26 cellular contexts compared by ENCODE assay signal in genomic region chr1:214372092-214372491, GRCh38.
A peak's percentile ranks its signal among the peaks of the same experiment; 100 is the strongest.
DNase-seq lines count a peak whose midpoint lies in the region; FAIRE-seq and TF ChIP-seq lines count a peak whose summit lies in the region.
"Had no signal": no experiment of that assay in that cellular context is flagged by ENCODE, and none has a peak within 500 bp of the region (broad histone marks: within the 10 kb centered on the region; RNA-seq: fewer than 3 reads in every experiment).

No MANE protein-coding gene starts in this region.

- peak overlapping the region; percentile 11 for H3K27ac Mint-ChIP-seq in MCF 10A (ENCODE audit: low read depth, unreplicated experiment)
- H3K27ac Mint-ChIP-seq in endodermal cell = no peak overlapping the region
- no peak overlapping the region for H3K27ac Mint-ChIP-seq in neural progenitor cell
- H3K27ac Mint-ChIP-seq: natural killer cell; stimulated activated memory B cell treated with anti-CD40 and anti-IgM and Interleukin-4, amounts not matched to agents 10 μg/mL and 1 μg/mL and 100 μg/mL, for 72 hours; T-cell had no signal

- H3K9me3 Mint-ChIP-seq in MCF 10A (ENCODE audit: unreplicated experiment) (no peaks in the 10 kb centered on the region), endodermal cell (no peaks in the 10 kb centered on the region), neural progenitor cell (peaks cover 2% of the 10 kb centered on the region)
- H3K9me3 Mint-ChIP-seq: natural killer cell, T-cell had no signal

- no peak for FAIRE-seq in H54 (lab: Jason Lieb, UNC)
- FAIRE-seq: D721Med, GM19239 had no signal

- H3K9me3 ChIP-seq in mammary epithelial cell (replicated peaks; ENCODE audit: insufficient read depth, low read length) (no peaks in the 10 kb centered on the region), endodermal cell (ENCODE audit: control insufficient read depth, low read length) (no peaks in the 10 kb centered on the region), mesodermal cell (ENCODE audit: control insufficient read depth, low read length) (no peaks in the 10 kb centered on the region), neural progenitor cell (ENCODE audit: low read depth) (no peaks in the 10 kb centered on the region)
- H3K9me3 ChIP-seq: thoracic aorta, vagina had no signal

- H4K20me1 ChIP-seq in mammary epithelial cell (ENCODE audit: insufficient read depth, low read length) (no peaks in the 10 kb centered on the region), neural progenitor cell (ENCODE audit: low read depth) (no peaks in the 10 kb centered on the region)

- H3K4me1 ChIP-seq in mammary epithelial cell (ENCODE audit: insufficient read depth, low read length) = peaks cover 10% of the 10 kb centered on the region
- H3K4me1 ChIP-seq in endodermal cell (ENCODE audit: control insufficient read depth, insufficient read depth, low read length) = peaks cover 8% of the 10 kb centered on the region
- H3K4me1 ChIP-seq in mesodermal cell (ENCODE audit: control insufficient read depth, insufficient read depth, low read length, poor library complexity, severe bottlenecking) = no peaks in the 10 kb centered on the region
- H3K4me1 ChIP-seq in neural progenitor cell = peaks cover 11% of the 10 kb centered on the region
- H3K4me1 ChIP-seq: vagina had no signal

- no peak for TF ChIP-seq POLR2A in H54 (IDR thresholded peaks at IDR 0.05; ENCODE audit: low read depth, low read length)

- no peaks in the 10 kb centered on the region for H3F3A ChIP-seq in neural progenitor cell (ENCODE audit: low read depth)

- H3K27ac ChIP-seq in mammary epithelial cell (ENCODE audit: insufficient read depth, low read depth, low read length) = no peak overlapping the region
- no peak overlapping the region for H3K27ac ChIP-seq in endodermal cell (ENCODE audit: low read depth, low read length)
- H3K27ac ChIP-seq in mesodermal cell (ENCODE audit: low read depth, low read length, severe bottlenecking) = peak overlapping the region; percentile 46
- no peak overlapping the region for H3K27ac ChIP-seq in neural progenitor cell
- H3K27ac ChIP-seq: 22Rv1, thoracic aorta, vagina had no signal

- no peak overlapping the region for H3K4me3 Mint-ChIP-seq in MCF 10A (ENCODE audit: unreplicated experiment)
- H3K4me3 Mint-ChIP-seq in endodermal cell = no peak overlapping the region
- H3K4me3 Mint-ChIP-seq in neural progenitor cell = no peak overlapping the region
- H3K4me3 Mint-ChIP-seq: CD4-positive, CD25-positive, alpha-beta regulatory T cell; natural killer cell; stimulated activated memory B cell treated with anti-CD40 and anti-IgM and Interleukin-4, amounts not matched to agents 10 μg/mL and 1 μg/mL and 100 μg/mL, for 72 hours; T-cell had no signal

- H3K4me2 ChIP-seq in mammary epithelial cell (ENCODE audit: insufficient read depth, low read depth, low read length) = no peak overlapping the region
- no peak overlapping the region for H3K4me2 ChIP-seq in neural progenitor cell

- H2AFZ ChIP-seq in mammary epithelial cell (ENCODE audit: low read depth, low read length) = no peak overlapping the region
- H2AFZ ChIP-seq in neural progenitor cell (replicated peaks) = no peak overlapping the region

- no peak for DNase-seq in MCF 10A (ENCODE audit: unreplicated experiment)
- DNase-seq in mammary epithelial cell = no peak
- no peak for DNase-seq in endodermal cell
- peak; percentile 47 for DNase-seq in superior temporal gyrus (ENCODE audit: extremely low spot score)
- no peak for DNase-seq in H54 (ENCODE audit: insufficient read length, low spot score)
- no peak for DNase-seq in foreskin fibroblast
- no peak for DNase-seq in neural progenitor cell (ENCODE audit: low spot score)
- DNase-seq: activated CD4-positive, alpha-beta T cell treated with anti-CD3 and anti-CD28 coated beads, Interleukin-2, amount 50 U/mL, for 4 hours; activated naive CD4-positive, alpha-beta T cell treated with anti-CD3 and anti-CD28 coated beads, Interleukin-2, amount 50 U/mL, for 16 hours; CD4-positive, CD25-positive, alpha-beta regulatory T cell; central memory CD4-positive, alpha-beta T cell; IMR-90; kidney glomerular epithelial cell; natural killer cell; NCI-H1092; NCI-H2081; NCI-H2227 treated with DMSO at 0.1 percent for 48 hours; stimulated activated CD4-positive, alpha-beta T cell treated with anti-CD3 and anti-CD28 coated beads, Interleukin-4, amount 100 ng/mL, for 4 hours; T-cell had no signal

- H3K36me3 ChIP-seq in mammary epithelial cell (ENCODE audit: insufficient read depth, low read length) (peaks cover 46% of the 10 kb centered on the region), endodermal cell (ENCODE audit: control insufficient read depth, insufficient read depth, low read length) (peaks cover 92% of the 10 kb centered on the region), mesodermal cell (ENCODE audit: control insufficient read depth, insufficient read depth, low read length) (peaks cover 92% of the 10 kb centered on the region), neural progenitor cell (no peaks in the 10 kb centered on the region)

- H3K4me1 Mint-ChIP-seq in MCF 10A (ENCODE audit: insufficient read depth, unreplicated experiment) (peaks cover 6% of the 10 kb centered on the region), endodermal cell (peaks cover 29% of the 10 kb centered on the region), neural progenitor cell (no peaks in the 10 kb centered on the region)
- H3K4me1 Mint-ChIP-seq: CD4-positive, CD25-positive, alpha-beta regulatory T cell; natural killer cell; stimulated activated memory B cell treated with anti-CD40 and anti-IgM and Interleukin-4, amounts not matched to agents 10 μg/mL and 1 μg/mL and 100 μg/mL, for 72 hours; T-cell had no signal

- peaks cover 100% of the 10 kb centered on the region for H3K36me3 Mint-ChIP-seq in MCF 10A (ENCODE audit: insufficient read depth, unreplicated experiment)
- peaks cover 65% of the 10 kb centered on the region for H3K36me3 Mint-ChIP-seq in endodermal cell (ENCODE audit: low read depth)
- H3K36me3 Mint-ChIP-seq in neural progenitor cell = peaks cover 24% of the 10 kb centered on the region
- H3K36me3 Mint-ChIP-seq: CD4-positive, CD25-positive, alpha-beta regulatory T cell; natural killer cell; stimulated activated memory B cell treated with anti-CD40 and anti-IgM and Interleukin-4, amounts not matched to agents 10 μg/mL and 1 μg/mL and 100 μg/mL, for 72 hours; T-cell had no signal

- in situ Hi-C loops in mammary epithelial cell (cut with MboI; ENCODE audit: low sequenced_read_pairs in 2 of 2) = loop anchor here in 1 of 2 donors (10.0 kb wide), 1 partner anchor 213 kb away; no protein-coding TSS in a partner anchor

- H3K27me3 ChIP-seq in mammary epithelial cell (ENCODE audit: insufficient read depth, low read length) (no peaks in the 10 kb centered on the region), endodermal cell (ENCODE audit: control insufficient read depth, insufficient read depth, low read length, poor library complexity, severe bottlenecking) (no peaks in the 10 kb centered on the region), neural progenitor cell (no peaks in the 10 kb centered on the region)
- H3K27me3 ChIP-seq: vagina had no signal

- dilution Hi-C loops in mammary epithelial cell (cut with HindIII; ENCODE audit: low sequenced_read_pairs) = no loop called here

- H3K9ac ChIP-seq in mammary epithelial cell (ENCODE audit: insufficient read depth, low read length) = no peak overlapping the region
- no peak overlapping the region for H3K9ac ChIP-seq in endodermal cell (ENCODE audit: extremely low read depth, low read length, poor library complexity, severe bottlenecking)
- H3K9ac ChIP-seq in neural progenitor cell = no peak overlapping the region

- H3K4me3 ChIP-seq in mammary epithelial cell (replicated peaks in 1 of 3; ENCODE audit: insufficient read depth in 1 of 3, low read depth in 2 of 3, low read length in 3 of 3) (no peak overlapping the region), endodermal cell (ENCODE audit: low read length) (peak overlapping the region; percentile 54), mesodermal cell (ENCODE audit: extremely low read depth, insufficient read depth, low read length, poor library complexity, severe bottlenecking) (no peak overlapping the region), foreskin fibroblast (ENCODE audit: low read depth in 1 of 2, low read length in 2 of 2) (no peak overlapping the region), neural progenitor cell (no peak overlapping the region)
- H3K4me3 ChIP-seq: thoracic aorta, vagina had no signal

- TF ChIP-seq CTCF in MCF 10A (IDR thresholded peaks at IDR 0.05; ENCODE audit: unreplicated experiment) = no peak
- no peak for TF ChIP-seq CTCF in mammary epithelial cell (conservative IDR thresholded peaks at IDR 0.05 in 1 of 2, IDR thresholded peaks at IDR 0.05 in 1 of 2; ENCODE audit: extremely low read depth in 1 of 2, insufficient read depth in 1 of 2, low read depth in 1 of 2, low read length in 2 of 2)
- no peak for TF ChIP-seq CTCF in endodermal cell (conservative IDR thresholded peaks at IDR 0.05)
- no peak for TF ChIP-seq CTCF in foreskin fibroblast (IDR thresholded peaks at IDR 0.05; ENCODE audit: low read depth, low read length)
- no peak for TF ChIP-seq CTCF in neural progenitor cell (IDR thresholded peaks at IDR 0.05)

- BruUV-seq in MCF 10A (replicated peaks; lab: Mats Ljungman, UMichigan) (no TSS peak), mammary epithelial cell (replicated peaks; lab: Mats Ljungman, UMichigan) (no TSS peak)

- peaks cover 48% of the 10 kb centered on the region for H3K79me2 ChIP-seq in mammary epithelial cell (ENCODE audit: insufficient read depth, low read length)
- H3K79me2 ChIP-seq in neural progenitor cell (ENCODE audit: low read depth) = no peaks in the 10 kb centered on the region

- intact Hi-C loops in MCF 10A (cut with micrococcal nuclease) = no loop called here
- intact Hi-C loops in mammary epithelial cell (cut with micrococcal nuclease) = no loop called here

- CTCF ChIA-PET in MCF 10A (lab: Yijun Ruan, JAX) = interaction anchor here (0.9 to 5.1 kb wide), 12 partner anchors 12 to 266 kb away, joined by 3 to 33 read pairs (median 6); no protein-coding TSS in a partner anchor
- CTCF ChIA-PET in mammary epithelial cell (lab: Charles Lee; ENCODE audit: low non-redundant PET) = interaction anchor here (0.6 kb wide), 1 partner anchor 216 kb away, joined by 5 read pairs; no protein-coding TSS in a partner anchor

- 29% methylated on average over 5 of the region's 5 CpGs for WGBS in mammary epithelial cell (ENCODE audit: low coverage, missing lambda C conversion rate)
- 74 to 88% methylated on average over 1 to 5 of the region's 5 CpGs for WGBS in endodermal cell (ENCODE audit: insufficient coverage in 1 of 2, insufficient read length in 1 of 2), 2 experiments
- 64 to 91% methylated on average over 3 of the region's 5 CpGs for WGBS in mesodermal cell (ENCODE audit: insufficient coverage in 2 of 2), 2 experiments

- POLR2A ChIA-PET in MCF 10A (lab: Yijun Ruan, JAX) = interaction anchor here (0.9 to 1.5 kb wide), 4 partner anchors 9 to 213 kb away, joined by 3 to 4 read pairs (median 4); no protein-coding TSS in a partner anchor

- H3K27me3 Mint-ChIP-seq in MCF 10A (ENCODE audit: insufficient read depth, unreplicated experiment) (no peaks in the 10 kb centered on the region), endodermal cell (ENCODE audit: insufficient read depth) (peaks cover under 1% of the 10 kb centered on the region), neural progenitor cell (ENCODE audit: insufficient read depth, low read depth) (peaks cover 2% of the 10 kb centered on the region)
- H3K27me3 Mint-ChIP-seq: stimulated activated memory B cell treated with anti-CD40 and anti-IgM and Interleukin-4, amounts not matched to agents 10 μg/mL and 1 μg/mL and 100 μg/mL, for 72 hours had no signal
